Comparison of ENCODE assay signal across 14 cellular contexts in the genomic region with DNA sequence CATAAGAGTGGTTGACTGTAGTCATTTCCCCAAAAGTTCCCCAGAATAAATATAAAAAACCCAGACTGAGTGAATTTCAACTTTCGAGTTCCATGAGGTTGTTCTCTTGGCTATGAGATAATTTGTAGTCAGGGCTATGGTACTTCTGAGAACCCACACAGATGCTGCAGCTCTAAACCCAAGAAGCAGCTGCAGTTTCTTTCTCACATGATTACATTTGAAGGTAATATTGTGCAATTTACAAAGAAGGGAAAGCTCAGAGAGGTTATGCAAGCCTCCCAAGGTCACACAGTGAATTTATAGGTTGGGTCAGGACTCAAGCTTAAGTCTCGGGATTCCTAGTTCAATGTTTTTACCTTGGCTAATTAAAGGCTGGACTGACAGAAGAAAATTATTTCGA. TPM values are rescaled to one million over a fixed set of nuclear protein-coding genes. Genes with fewer than 3 reads are reported as not detected.
DNase-seq lines count a peak whose midpoint lies in the region; ATAC-seq, FAIRE-seq and TF ChIP-seq lines count a peak whose summit lies in the region.
"Had no signal": no experiment of that assay in that cellular context is flagged by ENCODE, and none has a peak within 500 bp of the region (broad histone marks: within the 10 kb centered on the region; RNA-seq: fewer than 3 reads in every experiment).

No MANE protein-coding gene starts in this region.

- TF ChIP-seq RAD21 in IMR-90 (IDR thresholded peaks at IDR 0.05; ENCODE audit: low read length): no peak
- TF ChIP-seq RAD21 in K562 (CRISPR knock-in tag; conservative IDR thresholded peaks at IDR 0.05 in 1 of 2, IDR thresholded peaks at IDR 0.05 in 1 of 2): no peak

- H2AK5ac ChIP-seq in IMR-90 (ENCODE audit: low read depth, low read length): no peak overlapping the region

- dilution Hi-C loops in IMR-90 (cut with HindIII; ENCODE audit: low sequenced_read_pairs, unreplicated experiment): no loop called here

- H3K27ac ChIP-seq in IMR-90 (ENCODE audit: insufficient read depth, low read length): no peak overlapping the region
- no peak overlapping the region for H3K27ac ChIP-seq in K562 (ENCODE audit: extremely low read depth, low read depth, low read length)
- H3K27ac ChIP-seq in pancreas: peak overlapping the region in 1 of 4 donors; percentile 41
- no peak overlapping the region for H3K27ac ChIP-seq in MM.1S (ENCODE audit: low read length)

- H3K79me2 ChIP-seq in K562 (ENCODE audit: control insufficient read depth, insufficient read depth, low read length) (no peaks in the 10 kb centered on the region), MM.1S (ENCODE audit: low read length) (no peaks in the 10 kb centered on the region)

- no peak overlapping the region for H4K91ac ChIP-seq in IMR-90 (ENCODE audit: insufficient read depth, low read depth, low read length)

- intact Hi-C loops in IMR-90 (cut with micrococcal nuclease) (no loop called here), K562 (cut with micrococcal nuclease) (no loop called here), pancreas (cut with DNase I) (no loop called here)

- no peak for FAIRE-seq in K562 (lab: Jason Lieb, UNC)
- no peak for FAIRE-seq in pancreas (lab: Jason Lieb, UNC)

- BruUV-seq in IMR-90 (replicated peaks; lab: Mats Ljungman, UMichigan): no TSS peak
- BruUV-seq in K562 (replicated peaks; lab: Mats Ljungman, UMichigan): no TSS peak

- H3K4me1 ChIP-seq in IMR-90 (ENCODE audit: control insufficient read depth, insufficient read depth, low read length) (peaks cover 3% of the 10 kb centered on the region; the same call in 1 of the 2 replicates), K562 (replicated peaks in 1 of 2; ENCODE audit: control insufficient read depth in 2 of 2, insufficient read depth in 2 of 2, low read length in 2 of 2) (peaks cover 30 to 43% of the 10 kb centered on the region in 2 experiments; a peak in 4 of 5 replicates), pancreas (no peaks in the 10 kb centered on the region), MM.1S (ENCODE audit: low read length) (no peaks in the 10 kb centered on the region)

- TF ChIP-seq EP300 in K562 (IDR thresholded peaks at IDR 0.05; ENCODE audit: low read length): no peak

- ATAC-seq in IMR-90 (ENCODE audit: low read depth): no peak
- no peak for ATAC-seq in K562
- ATAC-seq in pancreas: peak; percentile 61 to 75 (median 63)
- ATAC-seq: left colon; stimulated activated naive CD8-positive, alpha-beta T cell treated with anti-CD3 and anti-CD28 coated beads, Interleukin-15, Interleukin-2, amounts not matched to agents 100 U/mL and 50 U/mL, for 24 hours had no signal

- no peak overlapping the region for H4K8ac ChIP-seq in IMR-90 (ENCODE audit: low read depth in 2 of 2, low read length in 2 of 2)

- peak; percentile 56 for DNase-seq in GM13977 (ENCODE audit: low spot score)
- DNase-seq in IMR-90: no peak
- no peak for DNase-seq in K562 (ENCODE audit: extremely low read depth in 1 of 4, low spot score in 3 of 4)
- DNase-seq in pancreas: no peak
- DNase-seq in T-helper 9 cell: no peak
- DNase-seq in NCI-H2081 treated with DMSO at 0.1 percent for 48 hours (lab: John Stamatoyannopoulos, UW): no peak
- no peak for DNase-seq in MM.1S
- no peak for DNase-seq in HCEC 1CT
- DNase-seq: cortex of kidney; left colon; NCI-H2227 treated with DMSO at 0.1 percent for 48 hours; stimulated activated CD4-positive, alpha-beta T cell treated with anti-CD3 and anti-CD28 coated beads, Interleukin-2, amount 100 ng/mL, for 48 hours; stimulated activated naive CD8-positive, alpha-beta T cell treated with anti-CD3 and anti-CD28 coated beads, Interleukin-15, Interleukin-2, amounts not matched to agents 100 U/mL and 50 U/mL, for 24 hours had no signal

- no peak overlapping the region for H2AK9ac ChIP-seq in IMR-90 (replicated peaks; ENCODE audit: low read depth, low read length, poor library complexity)

- no peak overlapping the region for H4K5ac ChIP-seq in IMR-90 (ENCODE audit: low read depth, low read length)

- H3K9me2 ChIP-seq in MM.1S (replicated peaks; ENCODE audit: insufficient read depth, low read length): no peaks in the 10 kb centered on the region

- H2BK15ac ChIP-seq in IMR-90 (ENCODE audit: low read depth, low read length): no peak overlapping the region

- H3K9me1 ChIP-seq in IMR-90 (ENCODE audit: insufficient read depth, low read length): no peaks in the 10 kb centered on the region
- no peaks in the 10 kb centered on the region for H3K9me1 ChIP-seq in K562 (ENCODE audit: control insufficient read depth, insufficient read depth, low read length)

- TF ChIP-seq CTCF in GM13977 (IDR thresholded peaks at IDR 0.05; ENCODE audit: extremely low read depth, insufficient read depth, missing control alignments) (no peak), IMR-90 (conservative IDR thresholded peaks at IDR 0.05; ENCODE audit: low read depth, low read length) (no peak), K562 (IDR thresholded peaks at IDR 0.05 in 2 of 3, conservative IDR thresholded peaks at IDR 0.05 in 1 of 3; ENCODE audit: insufficient read depth in 2 of 3, low read depth in 1 of 3, low read length in 3 of 3) (no peak), pancreas (IDR thresholded peaks at IDR 0.05) (no peak), MM.1S (IDR thresholded peaks at IDR 0.05; ENCODE audit: low read length) (no peak)

- H3K4me3 ChIP-seq in IMR-90 (ENCODE audit: insufficient read depth, low read depth, low read length) (no peak overlapping the region), K562 (no peak overlapping the region), pancreas (no peak overlapping the region), MM.1S (ENCODE audit: low read length) (no peak overlapping the region)

- no peak overlapping the region for H3K23ac ChIP-seq in IMR-90 (ENCODE audit: low read depth, low read length)

- H3K4me2 ChIP-seq in IMR-90 (ENCODE audit: low read depth, low read length): no peak overlapping the region
- no peak overlapping the region for H3K4me2 ChIP-seq in K562 (ENCODE audit: insufficient read depth, low read length)
- no peak overlapping the region for H3K4me2 ChIP-seq in MM.1S (ENCODE audit: low read depth, low read length)

- H3K9ac ChIP-seq in IMR-90 (ENCODE audit: low read depth, low read length) (no peak overlapping the region), K562 (ENCODE audit: insufficient read depth in 1 of 2, low read depth in 2 of 2, low read length in 2 of 2) (no peak overlapping the region), MM.1S (ENCODE audit: low read length) (no peak overlapping the region)

- no peak overlapping the region for H2BK5ac ChIP-seq in IMR-90 (ENCODE audit: low read depth, low read length, poor library complexity, severe bottlenecking)

- no peaks in the 10 kb centered on the region for H3K9me3 ChIP-seq in IMR-90 (ENCODE audit: control insufficient read depth, insufficient read depth, low read length)
- H3K9me3 ChIP-seq in K562 (replicated peaks; ENCODE audit: control insufficient read depth, insufficient read depth, low read depth, low read length): no peaks in the 10 kb centered on the region
- no peaks in the 10 kb centered on the region for H3K9me3 ChIP-seq in pancreas
- H3K9me3 ChIP-seq in MM.1S (replicated peaks; ENCODE audit: insufficient read depth, low read length): no peaks in the 10 kb centered on the region

- no peak overlapping the region for H3K14ac ChIP-seq in IMR-90 (replicated peaks; ENCODE audit: low read depth, low read length)

- 90% methylated on average over 2 of the region's 3 CpGs; no CpG with 5 or more reads in 1 of the 2 experiments for WGBS in IMR-90 (ENCODE audit: extremely low coverage in 2 of 2, insufficient read length in 1 of 2), 2 experiments
- 70% methylated on average over 3 of the region's 3 CpGs for WGBS in K562 (ENCODE audit: insufficient coverage, low coverage, missing lambda C conversion rate)
- WGBS in pancreas, 2 donors: 49 to 53% methylated on average over 3 of the region's 3 CpGs

- H4K20me1 ChIP-seq in IMR-90 (ENCODE audit: insufficient read depth, low read length) (no peaks in the 10 kb centered on the region), K562 (replicated peaks; ENCODE audit: control insufficient read depth, insufficient read depth, low read length) (no peaks in the 10 kb centered on the region), MM.1S (ENCODE audit: insufficient read depth, low read length) (no peaks in the 10 kb centered on the region)

- no peak overlapping the region for H2BK20ac ChIP-seq in IMR-90 (ENCODE audit: low read depth, low read length)

- in situ Hi-C loops in GM13977 (cut with MboI; ENCODE audit: low pct_unique_long_range_greater_than_20kb, low sequenced_read_pairs, unreplicated experiment): no loop called here
- in situ Hi-C loops in IMR-90 (cut with MboI; ENCODE audit: low sequenced_read_pairs): no loop called here
- in situ Hi-C loops in K562 (cut with MboI): no loop called here

- POLR2A ChIA-PET in IMR-90 (lab: Charles Lee; ENCODE audit: unreplicated experiment) (no interaction called here), K562 (lab: Yijun Ruan, JAX) (interaction anchor here (0.9 to 2.0 kb wide), 3 partner anchors 11 to 28 kb away, joined by 3 to 6 read pairs (median 3); no protein-coding TSS in a partner anchor)

- no peaks in the 10 kb centered on the region for H3K36me3 ChIP-seq in IMR-90 (ENCODE audit: control insufficient read depth, insufficient read depth, low read length)
- no peaks in the 10 kb centered on the region for H3K36me3 ChIP-seq in K562 (ENCODE audit: control insufficient read depth, insufficient read depth, low read length)
- no peaks in the 10 kb centered on the region for H3K36me3 ChIP-seq in pancreas
- H3K36me3 ChIP-seq in MM.1S (replicated peaks; ENCODE audit: insufficient read depth, low read length): no peaks in the 10 kb centered on the region

- no peak overlapping the region for H2BK120ac ChIP-seq in IMR-90 (ENCODE audit: low read depth, low read length)

- H2AFZ ChIP-seq in IMR-90 (replicated peaks; ENCODE audit: low read length, poor library complexity): no peak overlapping the region
- H2AFZ ChIP-seq in K562 (ENCODE audit: low read depth, low read length): no peak overlapping the region
- no peak overlapping the region for H2AFZ ChIP-seq in MM.1S (ENCODE audit: low read length)

- H3F3A ChIP-seq in MM.1S (ENCODE audit: insufficient read depth, low read length): no peaks in the 10 kb centered on the region

- no peaks in the 10 kb centered on the region for H3K79me1 ChIP-seq in IMR-90 (ENCODE audit: low read depth in 1 of 2, low read length in 2 of 2)

- CTCF ChIA-PET in IMR-90 (lab: Yijun Ruan, JAX) (interaction anchor here (1.4 kb wide), 1 partner anchor 9 kb away, joined by 3 read pairs; no protein-coding TSS in a partner anchor), K562 (lab: Yijun Ruan, JAX; ENCODE audit: low intra/inter-chr PET ratio) (no interaction called here)

- H3K18ac ChIP-seq in IMR-90 (ENCODE audit: low read depth, low read length): no peak overlapping the region

- TF ChIP-seq POLR2A in IMR-90 (IDR thresholded peaks at IDR 0.05; ENCODE audit: low read depth, low read length) (no peak), K562 (conservative IDR thresholded peaks at IDR 0.05) (no peak)

- H3K56ac ChIP-seq in IMR-90 (ENCODE audit: extremely low read depth, insufficient read depth, low read length): no peak overlapping the region

- H3K4ac ChIP-seq in IMR-90 (ENCODE audit: low read depth, low read length): no peak overlapping the region

- peaks cover 14% of the 10 kb centered on the region for H3K27me3 ChIP-seq in IMR-90 (ENCODE audit: control insufficient read depth, insufficient read depth, low read length)
- H3K27me3 ChIP-seq in K562 (ENCODE audit: control insufficient read depth in 2 of 2, insufficient read depth in 2 of 2, low read length in 2 of 2): no peaks in the 10 kb centered on the region
- no peaks in the 10 kb centered on the region for H3K27me3 ChIP-seq in pancreas
- no peaks in the 10 kb centered on the region for H3K27me3 ChIP-seq in MM.1S (replicated peaks; ENCODE audit: insufficient read depth, low read length)

RNA-seq across cellular contexts. Expression of a gene that starts 29.7 kb away (rescaled TPM):
- total RNA-seq in IMR-90 (2012; rRNA removed) (under 0.01 TPM in 1 of 2 replicates, not detected in the other), K562 (2014; rRNA removed) (0.05 and 0.12 TPM in 2 replicates), K562 (2014; rRNA removed; fragmentation: Illumina TruSeq; extraction: Trizol) (0.04 and 0.10 TPM in 2 replicates), K562 (2015; rRNA removed; fragmentation: Illumina TruSeq; extraction: Trizol) (0.04 TPM in 2 replicates), K562 (2021) (0.20 and 0.25 TPM in 2 replicates), pancreas (10 to 100 TPM in 2 of 6 donors, 1 to 10 TPM in 4; 4.5 to 18.2 (median 8.5) TPM)
- polyA plus RNA-seq in IMR-90 (2012; rRNA removed) (0.02 TPM in 1 of 2 replicates, not detected in the other), K562 (2011; rRNA removed) (0.12 and 0.20 TPM in 2 replicates), K562 (2014; fragmentation: Illumina TruSeq; extraction: Trizol) (0.07 TPM in 2 replicates), K562 (2014; fragmentation: Nextera tagmentation; extraction: Ambion mirVana) (under 1 TPM; 0.03 TPM), K562 (2014; rRNA removed) (0.03 and 0.08 TPM in 2 replicates), pancreas (1 to 10 TPM; 2.8 to 3.6 TPM)
- polyA plus RNA-seq in IMR-90 (2012; cell fraction: cytosol; rRNA removed): not detected in 2 replicates
- polyA plus RNA-seq in IMR-90 (2012; cell fraction: nucleus; rRNA removed; ENCODE audit: low replicate concordance): not detected in 2 replicates
- 0.16 and 0.39 TPM in 2 replicates for total RNA-seq in K562 (2011; cell fraction: chromatin; rRNA removed; ENCODE audit: low replicate concordance)
- 0.26 and 0.33 TPM in 2 replicates for total RNA-seq in K562 (2011; cell fraction: nucleolus; rRNA removed)
- total RNA-seq in K562 (2011; cell fraction: nucleoplasm; rRNA removed): 0.44 and 0.61 TPM in 2 replicates
- polyA plus RNA-seq in K562 (2011; cell fraction: cytosol; rRNA removed): 0.09 and 0.15 TPM in 2 replicates
- polyA plus RNA-seq in K562 (2011; cell fraction: nucleus; rRNA removed): 0.17 and 0.21 TPM in 2 replicates
- 0.03 and 0.06 TPM in 2 replicates for polyA plus RNA-seq in K562 (2012)
- polyA minus RNA-seq in K562 (2011; rRNA and poly(A)+ RNA removed): 0.21 and 0.42 TPM in 2 replicates
- polyA minus RNA-seq in K562 (2011; cell fraction: cytosol; rRNA and poly(A)+ RNA removed): 0.27 and 0.29 TPM in 2 replicates
- polyA minus RNA-seq in K562 (2011; cell fraction: nucleus; rRNA and poly(A)+ RNA removed): under 0.01 and 0.13 TPM in 2 replicates
- total RNA-seq: osteoblast had no signal

Comparison
In these comparisons a context has a peak if more than half of its experiments do, and no peak if none do; other contexts are left out.
1. ATAC-seq: peak in pancreas (4 of 4); none in IMR-90 (single experiment) and K562 (single experiment).